In the genomic region with DNA sequence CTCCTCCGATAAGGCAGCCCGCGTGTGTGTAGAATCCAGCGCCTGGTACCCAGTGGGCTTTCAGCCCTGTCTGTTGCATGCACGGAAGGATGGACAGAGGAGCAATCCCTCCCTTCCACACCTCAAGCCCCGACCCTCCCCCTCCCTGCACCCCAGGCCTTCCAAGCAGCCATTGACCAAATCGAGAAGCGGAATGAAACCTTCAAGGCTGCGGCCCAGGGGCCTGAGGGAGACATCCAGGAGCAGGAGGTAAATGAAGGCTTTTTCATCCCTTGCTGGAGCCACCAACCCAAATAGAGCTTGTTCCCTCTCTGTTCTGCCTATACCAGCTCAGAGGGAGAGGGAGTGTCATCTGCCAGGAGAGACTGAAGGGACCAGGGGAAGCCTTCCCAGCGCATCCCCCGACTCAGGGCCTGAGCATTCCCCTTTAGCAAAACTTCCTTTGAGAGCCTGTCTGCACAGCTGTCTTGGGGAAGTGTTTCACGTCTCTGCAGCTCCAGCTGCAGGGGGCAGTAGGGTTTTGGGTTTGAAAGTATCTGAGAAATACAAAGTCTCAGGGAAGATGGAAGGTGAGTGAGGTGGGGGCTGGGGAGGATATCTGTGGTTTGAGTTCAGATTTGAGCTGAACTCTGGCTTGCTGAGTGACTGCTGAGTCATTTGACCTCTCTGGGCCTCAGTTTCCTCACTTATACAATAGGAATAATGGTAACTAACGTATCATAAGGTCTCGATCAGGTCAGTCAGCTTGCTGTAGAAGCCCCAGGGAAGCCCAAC, we compare ENCODE assay signal across 1 cellular context.
TF ChIP-seq lines count a peak whose summit lies in the region.

No MANE protein-coding gene starts in this region.

TF ChIP-seq in K562, 482 proteins besides CTCF, POLR2A, EP300 and RAD21 (continued from another document and continues in another):
- TF ChIP-seq ATF1 (CRISPR knock-in tag; IDR thresholded peaks at IDR 0.05) (no peak), ATF1 (tag; IDR thresholded peaks at IDR 0.05) (peak; percentile 14; the same call in 1 of the 2 replicates), OTX1 (CRISPR knock-in tag; IDR thresholded peaks at IDR 0.05) (no peak), ELF4 (CRISPR knock-in tag; IDR thresholded peaks at IDR 0.05) (no peak), CHD4 (IDR thresholded peaks at IDR 0.05; ENCODE audit: insufficient read depth, insufficient replicate concordance, low read depth, low read length, poor library complexity, severe bottlenecking) (no peak), NBN (IDR thresholded peaks at IDR 0.05; ENCODE audit: low read depth) (peak; percentile 68; the same call in 1 of the 2 replicates), TCF7L2 (IDR thresholded peaks at IDR 0.05; ENCODE audit: low read depth, low read length) (no peak), KAT2B (IDR thresholded peaks at IDR 0.05; ENCODE audit: low read depth, low read length) (no peak), NEUROD1 (IDR thresholded peaks at IDR 0.05; ENCODE audit: borderline replicate concordance, low read depth, low read length, partially characterized antibody) (peak; percentile 38), MAFK (IDR thresholded peaks at IDR 0.05; ENCODE audit: low read length) (peak; percentile 50; the same call in 1 of the 2 replicates), DACH1 (IDR thresholded peaks at IDR 0.05; ENCODE audit: partially characterized antibody) (peak; percentile 61), SMARCE1 (IDR thresholded peaks at IDR 0.05) (no peak), CC2D1A (IDR thresholded peaks at IDR 0.05) (peak; percentile 85), GABPA (tag; conservative IDR thresholded peaks at IDR 0.05; ENCODE audit: low read depth) (no peak), KLF16 (IDR thresholded peaks at IDR 0.05) (peak; percentile 44; the same call in 1 of the 2 replicates), CSDE1 (IDR thresholded peaks at IDR 0.05) (no peak), ATF7 (IDR thresholded peaks at IDR 0.05) (peak; percentile 58; the same call in 1 of the 2 replicates), ARID2 (IDR thresholded peaks at IDR 0.05) (peak; percentile 87), MCM5 (IDR thresholded peaks at IDR 0.05; ENCODE audit: low read depth) (no peak), SMAD1 (IDR thresholded peaks at IDR 0.05; ENCODE audit: low read depth, low read length, partially characterized antibody) (no peak), ZNF408 (CRISPR knock-in tag; IDR thresholded peaks at IDR 0.05; ENCODE audit: low read depth) (no peak), ZNF79 (CRISPR knock-in tag; IDR thresholded peaks at IDR 0.05; ENCODE audit: low read depth) (no peak), RFX7 (CRISPR knock-in tag; IDR thresholded peaks at IDR 0.05) (no peak), HDAC6 (IDR thresholded peaks at IDR 0.05; ENCODE audit: low read depth, low read length) (no peak), FOXM1 (IDR thresholded peaks at IDR 0.05; ENCODE audit: low read depth) (no peak), FOXM1 (CRISPR knock-in tag; IDR thresholded peaks at IDR 0.05; ENCODE audit: low read depth) (no peak)
- TF ChIP-seq, protein P1, sequence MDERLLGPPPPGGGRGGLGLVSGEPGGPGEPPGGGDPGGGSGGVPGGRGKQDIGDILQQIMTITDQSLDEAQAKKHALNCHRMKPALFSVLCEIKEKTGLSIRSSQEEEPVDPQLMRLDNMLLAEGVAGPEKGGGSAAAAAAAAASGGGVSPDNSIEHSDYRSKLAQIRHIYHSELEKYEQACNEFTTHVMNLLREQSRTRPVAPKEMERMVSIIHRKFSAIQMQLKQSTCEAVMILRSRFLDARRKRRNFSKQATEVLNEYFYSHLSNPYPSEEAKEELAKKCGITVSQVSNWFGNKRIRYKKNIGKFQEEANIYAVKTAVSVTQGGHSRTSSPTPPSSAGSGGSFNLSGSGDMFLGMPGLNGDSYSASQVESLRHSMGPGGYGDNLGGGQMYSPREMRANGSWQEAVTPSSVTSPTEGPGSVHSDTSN (CRISPR knock-in tag; IDR thresholded peaks at IDR 0.05; ENCODE audit: low read depth), result no peak
- TF ChIP-seq, protein P1 (tag; conservative IDR thresholded peaks at IDR 0.05; ENCODE audit: low read depth), result no peak
- TF ChIP-seq, protein P2, sequence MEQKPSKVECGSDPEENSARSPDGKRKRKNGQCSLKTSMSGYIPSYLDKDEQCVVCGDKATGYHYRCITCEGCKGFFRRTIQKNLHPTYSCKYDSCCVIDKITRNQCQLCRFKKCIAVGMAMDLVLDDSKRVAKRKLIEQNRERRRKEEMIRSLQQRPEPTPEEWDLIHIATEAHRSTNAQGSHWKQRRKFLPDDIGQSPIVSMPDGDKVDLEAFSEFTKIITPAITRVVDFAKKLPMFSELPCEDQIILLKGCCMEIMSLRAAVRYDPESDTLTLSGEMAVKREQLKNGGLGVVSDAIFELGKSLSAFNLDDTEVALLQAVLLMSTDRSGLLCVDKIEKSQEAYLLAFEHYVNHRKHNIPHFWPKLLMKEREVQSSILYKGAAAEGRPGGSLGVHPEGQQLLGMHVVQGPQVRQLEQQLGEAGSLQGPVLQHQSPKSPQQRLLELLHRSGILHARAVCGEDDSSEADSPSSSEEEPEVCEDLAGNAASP (IDR thresholded peaks at IDR 0.05), result no peak
- TF ChIP-seq, protein P3, sequence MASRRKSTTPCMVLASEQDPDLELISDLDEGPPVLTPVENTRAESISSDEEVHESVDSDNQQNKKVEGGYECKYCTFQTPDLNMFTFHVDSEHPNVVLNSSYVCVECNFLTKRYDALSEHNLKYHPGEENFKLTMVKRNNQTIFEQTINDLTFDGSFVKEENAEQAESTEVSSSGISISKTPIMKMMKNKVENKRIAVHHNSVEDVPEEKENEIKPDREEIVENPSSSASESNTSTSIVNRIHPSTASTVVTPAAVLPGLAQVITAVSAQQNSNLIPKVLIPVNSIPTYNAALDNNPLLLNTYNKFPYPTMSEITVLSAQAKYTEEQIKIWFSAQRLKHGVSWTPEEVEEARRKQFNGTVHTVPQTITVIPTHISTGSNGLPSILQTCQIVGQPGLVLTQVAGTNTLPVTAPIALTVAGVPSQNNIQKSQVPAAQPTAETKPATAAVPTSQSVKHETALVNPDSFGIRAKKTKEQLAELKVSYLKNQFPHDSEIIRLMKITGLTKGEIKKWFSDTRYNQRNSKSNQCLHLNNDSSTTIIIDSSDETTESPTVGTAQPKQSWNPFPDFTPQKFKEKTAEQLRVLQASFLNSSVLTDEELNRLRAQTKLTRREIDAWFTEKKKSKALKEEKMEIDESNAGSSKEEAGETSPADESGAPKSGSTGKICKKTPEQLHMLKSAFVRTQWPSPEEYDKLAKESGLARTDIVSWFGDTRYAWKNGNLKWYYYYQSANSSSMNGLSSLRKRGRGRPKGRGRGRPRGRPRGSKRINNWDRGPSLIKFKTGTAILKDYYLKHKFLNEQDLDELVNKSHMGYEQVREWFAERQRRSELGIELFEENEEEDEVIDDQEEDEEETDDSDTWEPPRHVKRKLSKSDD (conservative IDR thresholded peaks at IDR 0.05; ENCODE audit: low read length), result 0 out of 2 replicates have a peak, but pooled peaks have one; percentile 28
- TF ChIP-seq, protein P4, sequence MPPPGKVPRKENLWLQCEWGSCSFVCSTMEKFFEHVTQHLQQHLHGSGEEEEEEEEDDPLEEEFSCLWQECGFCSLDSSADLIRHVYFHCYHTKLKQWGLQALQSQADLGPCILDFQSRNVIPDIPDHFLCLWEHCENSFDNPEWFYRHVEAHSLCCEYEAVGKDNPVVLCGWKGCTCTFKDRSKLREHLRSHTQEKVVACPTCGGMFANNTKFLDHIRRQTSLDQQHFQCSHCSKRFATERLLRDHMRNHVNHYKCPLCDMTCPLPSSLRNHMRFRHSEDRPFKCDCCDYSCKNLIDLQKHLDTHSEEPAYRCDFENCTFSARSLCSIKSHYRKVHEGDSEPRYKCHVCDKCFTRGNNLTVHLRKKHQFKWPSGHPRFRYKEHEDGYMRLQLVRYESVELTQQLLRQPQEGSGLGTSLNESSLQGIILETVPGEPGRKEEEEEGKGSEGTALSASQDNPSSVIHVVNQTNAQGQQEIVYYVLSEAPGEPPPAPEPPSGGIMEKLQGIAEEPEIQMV (tag; conservative IDR thresholded peaks at IDR 0.05; ENCODE audit: low read depth), result no peak
- TF ChIP-seq, protein P5, sequence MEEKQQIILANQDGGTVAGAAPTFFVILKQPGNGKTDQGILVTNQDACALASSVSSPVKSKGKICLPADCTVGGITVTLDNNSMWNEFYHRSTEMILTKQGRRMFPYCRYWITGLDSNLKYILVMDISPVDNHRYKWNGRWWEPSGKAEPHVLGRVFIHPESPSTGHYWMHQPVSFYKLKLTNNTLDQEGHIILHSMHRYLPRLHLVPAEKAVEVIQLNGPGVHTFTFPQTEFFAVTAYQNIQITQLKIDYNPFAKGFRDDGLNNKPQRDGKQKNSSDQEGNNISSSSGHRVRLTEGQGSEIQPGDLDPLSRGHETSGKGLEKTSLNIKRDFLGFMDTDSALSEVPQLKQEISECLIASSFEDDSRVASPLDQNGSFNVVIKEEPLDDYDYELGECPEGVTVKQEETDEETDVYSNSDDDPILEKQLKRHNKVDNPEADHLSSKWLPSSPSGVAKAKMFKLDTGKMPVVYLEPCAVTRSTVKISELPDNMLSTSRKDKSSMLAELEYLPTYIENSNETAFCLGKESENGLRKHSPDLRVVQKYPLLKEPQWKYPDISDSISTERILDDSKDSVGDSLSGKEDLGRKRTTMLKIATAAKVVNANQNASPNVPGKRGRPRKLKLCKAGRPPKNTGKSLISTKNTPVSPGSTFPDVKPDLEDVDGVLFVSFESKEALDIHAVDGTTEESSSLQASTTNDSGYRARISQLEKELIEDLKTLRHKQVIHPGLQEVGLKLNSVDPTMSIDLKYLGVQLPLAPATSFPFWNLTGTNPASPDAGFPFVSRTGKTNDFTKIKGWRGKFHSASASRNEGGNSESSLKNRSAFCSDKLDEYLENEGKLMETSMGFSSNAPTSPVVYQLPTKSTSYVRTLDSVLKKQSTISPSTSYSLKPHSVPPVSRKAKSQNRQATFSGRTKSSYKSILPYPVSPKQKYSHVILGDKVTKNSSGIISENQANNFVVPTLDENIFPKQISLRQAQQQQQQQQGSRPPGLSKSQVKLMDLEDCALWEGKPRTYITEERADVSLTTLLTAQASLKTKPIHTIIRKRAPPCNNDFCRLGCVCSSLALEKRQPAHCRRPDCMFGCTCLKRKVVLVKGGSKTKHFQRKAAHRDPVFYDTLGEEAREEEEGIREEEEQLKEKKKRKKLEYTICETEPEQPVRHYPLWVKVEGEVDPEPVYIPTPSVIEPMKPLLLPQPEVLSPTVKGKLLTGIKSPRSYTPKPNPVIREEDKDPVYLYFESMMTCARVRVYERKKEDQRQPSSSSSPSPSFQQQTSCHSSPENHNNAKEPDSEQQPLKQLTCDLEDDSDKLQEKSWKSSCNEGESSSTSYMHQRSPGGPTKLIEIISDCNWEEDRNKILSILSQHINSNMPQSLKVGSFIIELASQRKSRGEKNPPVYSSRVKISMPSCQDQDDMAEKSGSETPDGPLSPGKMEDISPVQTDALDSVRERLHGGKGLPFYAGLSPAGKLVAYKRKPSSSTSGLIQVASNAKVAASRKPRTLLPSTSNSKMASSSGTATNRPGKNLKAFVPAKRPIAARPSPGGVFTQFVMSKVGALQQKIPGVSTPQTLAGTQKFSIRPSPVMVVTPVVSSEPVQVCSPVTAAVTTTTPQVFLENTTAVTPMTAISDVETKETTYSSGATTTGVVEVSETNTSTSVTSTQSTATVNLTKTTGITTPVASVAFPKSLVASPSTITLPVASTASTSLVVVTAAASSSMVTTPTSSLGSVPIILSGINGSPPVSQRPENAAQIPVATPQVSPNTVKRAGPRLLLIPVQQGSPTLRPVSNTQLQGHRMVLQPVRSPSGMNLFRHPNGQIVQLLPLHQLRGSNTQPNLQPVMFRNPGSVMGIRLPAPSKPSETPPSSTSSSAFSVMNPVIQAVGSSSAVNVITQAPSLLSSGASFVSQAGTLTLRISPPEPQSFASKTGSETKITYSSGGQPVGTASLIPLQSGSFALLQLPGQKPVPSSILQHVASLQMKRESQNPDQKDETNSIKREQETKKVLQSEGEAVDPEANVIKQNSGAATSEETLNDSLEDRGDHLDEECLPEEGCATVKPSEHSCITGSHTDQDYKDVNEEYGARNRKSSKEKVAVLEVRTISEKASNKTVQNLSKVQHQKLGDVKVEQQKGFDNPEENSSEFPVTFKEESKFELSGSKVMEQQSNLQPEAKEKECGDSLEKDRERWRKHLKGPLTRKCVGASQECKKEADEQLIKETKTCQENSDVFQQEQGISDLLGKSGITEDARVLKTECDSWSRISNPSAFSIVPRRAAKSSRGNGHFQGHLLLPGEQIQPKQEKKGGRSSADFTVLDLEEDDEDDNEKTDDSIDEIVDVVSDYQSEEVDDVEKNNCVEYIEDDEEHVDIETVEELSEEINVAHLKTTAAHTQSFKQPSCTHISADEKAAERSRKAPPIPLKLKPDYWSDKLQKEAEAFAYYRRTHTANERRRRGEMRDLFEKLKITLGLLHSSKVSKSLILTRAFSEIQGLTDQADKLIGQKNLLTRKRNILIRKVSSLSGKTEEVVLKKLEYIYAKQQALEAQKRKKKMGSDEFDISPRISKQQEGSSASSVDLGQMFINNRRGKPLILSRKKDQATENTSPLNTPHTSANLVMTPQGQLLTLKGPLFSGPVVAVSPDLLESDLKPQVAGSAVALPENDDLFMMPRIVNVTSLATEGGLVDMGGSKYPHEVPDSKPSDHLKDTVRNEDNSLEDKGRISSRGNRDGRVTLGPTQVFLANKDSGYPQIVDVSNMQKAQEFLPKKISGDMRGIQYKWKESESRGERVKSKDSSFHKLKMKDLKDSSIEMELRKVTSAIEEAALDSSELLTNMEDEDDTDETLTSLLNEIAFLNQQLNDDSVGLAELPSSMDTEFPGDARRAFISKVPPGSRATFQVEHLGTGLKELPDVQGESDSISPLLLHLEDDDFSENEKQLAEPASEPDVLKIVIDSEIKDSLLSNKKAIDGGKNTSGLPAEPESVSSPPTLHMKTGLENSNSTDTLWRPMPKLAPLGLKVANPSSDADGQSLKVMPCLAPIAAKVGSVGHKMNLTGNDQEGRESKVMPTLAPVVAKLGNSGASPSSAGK (IDR thresholded peaks at IDR 0.05), result no peak
- TF ChIP-seq, protein P6, sequence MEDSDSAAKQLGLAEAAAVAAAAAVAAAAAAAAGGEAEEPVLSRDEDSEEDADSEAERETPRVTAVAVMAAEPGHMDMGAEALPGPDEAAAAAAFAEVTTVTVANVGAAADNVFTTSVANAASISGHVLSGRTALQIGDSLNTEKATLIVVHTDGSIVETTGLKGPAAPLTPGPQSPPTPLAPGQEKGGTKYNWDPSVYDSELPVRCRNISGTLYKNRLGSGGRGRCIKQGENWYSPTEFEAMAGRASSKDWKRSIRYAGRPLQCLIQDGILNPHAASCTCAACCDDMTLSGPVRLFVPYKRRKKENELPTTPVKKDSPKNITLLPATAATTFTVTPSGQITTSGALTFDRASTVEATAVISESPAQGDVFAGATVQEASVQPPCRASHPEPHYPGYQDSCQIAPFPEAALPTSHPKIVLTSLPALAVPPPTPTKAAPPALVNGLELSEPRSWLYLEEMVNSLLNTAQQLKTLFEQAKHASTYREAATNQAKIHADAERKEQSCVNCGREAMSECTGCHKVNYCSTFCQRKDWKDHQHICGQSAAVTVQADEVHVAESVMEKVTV (CRISPR knock-in tag; IDR thresholded peaks at IDR 0.05), result peak; percentile 87
- TF ChIP-seq, protein P7, sequence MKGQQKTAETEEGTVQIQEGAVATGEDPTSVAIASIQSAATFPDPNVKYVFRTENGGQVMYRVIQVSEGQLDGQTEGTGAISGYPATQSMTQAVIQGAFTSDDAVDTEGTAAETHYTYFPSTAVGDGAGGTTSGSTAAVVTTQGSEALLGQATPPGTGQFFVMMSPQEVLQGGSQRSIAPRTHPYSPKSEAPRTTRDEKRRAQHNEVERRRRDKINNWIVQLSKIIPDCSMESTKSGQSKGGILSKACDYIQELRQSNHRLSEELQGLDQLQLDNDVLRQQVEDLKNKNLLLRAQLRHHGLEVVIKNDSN (CRISPR knock-in tag; IDR thresholded peaks at IDR 0.05), result no peak
